ENCODE assay signal across 28 cellular contexts in genomic region chr6:90193359-90193758, GRCh38.
DNase-seq lines count a peak whose midpoint lies in the region; ATAC-seq and TF ChIP-seq lines count a peak whose summit lies in the region.
"Had no signal": no experiment of that assay in that cellular context is flagged by ENCODE, and none has a peak within 500 bp of the region (broad histone marks: within the 10 kb centered on the region; RNA-seq: fewer than 3 reads in every experiment).

No MANE protein-coding gene starts in this region.

- H3K4me1 ChIP-seq in CD8-positive, alpha-beta T cell (ENCODE audit: insufficient read depth, low read length): peaks cover 79% of the 10 kb centered on the region
- H3K4me1 ChIP-seq: A549 had no signal

- POLR2A ChIA-PET in CD8-positive, alpha-beta T cell (lab: Charles Lee): no interaction called here

- no peaks in the 10 kb centered on the region for H3K27me3 ChIP-seq in CD8-positive, alpha-beta T cell (ENCODE audit: insufficient read depth, low read length)

- H3K27me3 Mint-ChIP-seq in activated CD4-positive, alpha-beta T cell treated with anti-CD3 and anti-CD28 coated beads, Interleukin-2, amount 10 ng/mL, durations not matched to agents 24 days and 14 days: no peaks in the 10 kb centered on the region
- H3K27me3 Mint-ChIP-seq in CD8-positive, alpha-beta T cell (ENCODE audit: low read depth): no peaks in the 10 kb centered on the region
- peaks cover 2% of the 10 kb centered on the region for H3K27me3 Mint-ChIP-seq in activated T-helper 1 cell treated with anti-CD3 and anti-CD28 coated beads, Interleukin-12 subunit alpha, Interleukin-12 subunit beta, Interleukin-2, Interleukin-4 antibody, amounts not matched to agents 30 ng/mL and 10 ng/mL and 1 ng/mL, durations not matched to agents 14 hours and 24 hours and 36 hours (ENCODE audit: insufficient read depth)
- H3K27me3 Mint-ChIP-seq in naive B cell: no peaks in the 10 kb centered on the region
- H3K27me3 Mint-ChIP-seq: activated T-helper 17 cell treated with anti-CD3 and anti-CD28 coated beads, Interleukin-2, amount 50 U/mL, for 72 hours; type B pancreatic cell had no signal

- no peaks in the 10 kb centered on the region for H3K9me3 ChIP-seq in CD8-positive, alpha-beta T cell (ENCODE audit: low read length)
- H3K9me3 ChIP-seq: left ventricle myocardium inferior had no signal

- CTCF ChIA-PET in CD8-positive, alpha-beta T cell (lab: Charles Lee): interaction anchor here (1.3 to 1.6 kb wide), 2 partner anchors 18 to 80 kb away, joined by 3 to 4 read pairs; no protein-coding TSS in a partner anchor

- H3K4me3 Mint-ChIP-seq in activated CD4-positive, alpha-beta T cell treated with anti-CD3 and anti-CD28 coated beads, Interleukin-2, amount 10 ng/mL, durations not matched to agents 24 days and 14 days: peak overlapping the region; percentile 66
- peak overlapping the region; percentile 33 for H3K4me3 Mint-ChIP-seq in CD8-positive, alpha-beta T cell
- peak overlapping the region; percentile 47 for H3K4me3 Mint-ChIP-seq in activated T-helper 1 cell treated with anti-CD3 and anti-CD28 coated beads, Interleukin-12 subunit alpha, Interleukin-12 subunit beta, Interleukin-2, Interleukin-4 antibody, amounts not matched to agents 30 ng/mL and 10 ng/mL and 1 ng/mL, durations not matched to agents 14 hours and 24 hours and 36 hours
- peak overlapping the region in 4 of 8 donors; percentile 8 to 69 (median 40) for H3K4me3 Mint-ChIP-seq in naive B cell
- H3K4me3 Mint-ChIP-seq: activated T-helper 17 cell treated with anti-CD3 and anti-CD28 coated beads, Interleukin-2, amount 50 U/mL, for 72 hours; natural killer cell treated with Interleukin-12 subunit alpha and Interleukin-12 subunit beta and Interleukin-15 and Interleukin-18, amount 100 ng/mL, for 72 hours; type B pancreatic cell had no signal

- no peak for TF ChIP-seq CTCF in CD8-positive, alpha-beta T cell (IDR thresholded peaks at IDR 0.05)

- H3K27ac ChIP-seq in CD8-positive, alpha-beta T cell (ENCODE audit: low read depth, low read length): no peak overlapping the region
- H3K27ac ChIP-seq: A549, left ventricle myocardium inferior, PC-9 had no signal

- peaks cover 8% of the 10 kb centered on the region for H3K36me3 ChIP-seq in CD8-positive, alpha-beta T cell (ENCODE audit: insufficient read depth, low read length)
- H3K36me3 ChIP-seq: left ventricle myocardium inferior had no signal

- peak; percentile 67 for DNase-seq in activated CD4-positive, alpha-beta T cell treated with anti-CD3 and anti-CD28 coated beads, Interleukin-2, amount 10 ng/mL, durations not matched to agents 24 days and 14 days
- DNase-seq in activated CD4-positive, alpha-beta T cell treated with anti-CD3 and anti-CD28 coated beads, Interleukin-2, amount 50 U/mL, for 4 hours: no peak
- DNase-seq in CD8-positive, alpha-beta T cell: peak in 1 of 7 experiments; percentile 29
- DNase-seq in activated T-helper 1 cell treated with anti-CD3 and anti-CD28 coated beads, Interleukin-12 subunit alpha, Interleukin-12 subunit beta, Interleukin-2, Interleukin-4 antibody, amounts not matched to agents 30 ng/mL and 10 ng/mL and 1 ng/mL, durations not matched to agents 14 hours and 24 hours and 36 hours (ENCODE audit: low spot score): no peak
- DNase-seq in naive B cell (no peak), ecto neural progenitor cell (ENCODE audit: low spot score) (no peak), pons (ENCODE audit: low spot score) (no peak)
- no peak for DNase-seq in activated effector memory CD4-positive, alpha-beta T cell treated with Interleukin-2 at 50 U/mL for 16 hours
- DNase-seq: amygdala; DMS153; effector CD4-positive, alpha-beta T cell; GOT3; islet precursor cell; left ventricle myocardium inferior; midbrain; NCI-H1694; NK-92 treated with Interleukin-12 subunit alpha and Interleukin-12 subunit beta, amount 100 ng/mL, for 24 hours; PC-9; retina; Right ventricle myocardium superior; stimulated activated CD4-positive, alpha-beta T cell treated with anti-CD3 and anti-CD28 coated beads, Interleukin-1b, Interleukin-23, amount 100 ng/mL, for 48 hours; stimulated activated CD8-positive, alpha-beta memory T cell treated with anti-CD3 and anti-CD28 coated beads, Interleukin-4, amount 100 ng/mL, for 48 hours; substantia nigra had no signal

- H3K36me3 Mint-ChIP-seq in activated CD4-positive, alpha-beta T cell treated with anti-CD3 and anti-CD28 coated beads, Interleukin-2, amount 10 ng/mL, durations not matched to agents 24 days and 14 days (ENCODE audit: low read depth): peaks cover 36% of the 10 kb centered on the region
- peaks cover 28% of the 10 kb centered on the region for H3K36me3 Mint-ChIP-seq in CD8-positive, alpha-beta T cell
- H3K36me3 Mint-ChIP-seq in activated T-helper 1 cell treated with anti-CD3 and anti-CD28 coated beads, Interleukin-12 subunit alpha, Interleukin-12 subunit beta, Interleukin-2, Interleukin-4 antibody, amounts not matched to agents 30 ng/mL and 10 ng/mL and 1 ng/mL, durations not matched to agents 14 hours and 24 hours and 36 hours (ENCODE audit: low read depth): peaks cover 33% of the 10 kb centered on the region
- peaks cover 29 to 38% of the 10 kb centered on the region in 2 donors for H3K36me3 Mint-ChIP-seq in naive B cell

- intact Hi-C loops in activated CD4-positive, alpha-beta T cell treated with anti-CD3 and anti-CD28 coated beads, Interleukin-2, amount 10 ng/mL, durations not matched to agents 24 days and 14 days (cut with micrococcal nuclease): loop anchor here (5.0 to 10.0 kb wide), 4 partner anchors 39 to 391 kb away; partner anchors contain the start of gene MAP3K7
- intact Hi-C loops in CD8-positive, alpha-beta T cell (cut with DNase I, micrococcal nuclease): loop anchor here in 1 of 2 experiments (5.0 kb wide), 1 partner anchor 39 kb away; no protein-coding TSS in a partner anchor
- intact Hi-C loops in activated T-helper 1 cell treated with anti-CD3 and anti-CD28 coated beads, Interleukin-12 subunit alpha, Interleukin-12 subunit beta, Interleukin-2, Interleukin-4 antibody, amounts not matched to agents 30 ng/mL and 10 ng/mL and 1 ng/mL, durations not matched to agents 14 hours and 24 hours and 36 hours (cut with micrococcal nuclease): loop anchor here (5.0 kb wide), 2 partner anchors 226 to 284 kb away; no protein-coding TSS in a partner anchor

- no peak overlapping the region for H3K4me3 ChIP-seq in CD8-positive, alpha-beta T cell (ENCODE audit: low read depth, low read length)
- H3K4me3 ChIP-seq: A549, left ventricle myocardium inferior, PC-9, smooth muscle cell had no signal

- peak overlapping the region; percentile 68 for H3K27ac Mint-ChIP-seq in activated CD4-positive, alpha-beta T cell treated with anti-CD3 and anti-CD28 coated beads, Interleukin-2, amount 10 ng/mL, durations not matched to agents 24 days and 14 days
- H3K27ac Mint-ChIP-seq in CD8-positive, alpha-beta T cell: peak overlapping the region; percentile 92
- H3K27ac Mint-ChIP-seq in activated T-helper 1 cell treated with anti-CD3 and anti-CD28 coated beads, Interleukin-12 subunit alpha, Interleukin-12 subunit beta, Interleukin-2, Interleukin-4 antibody, amounts not matched to agents 30 ng/mL and 10 ng/mL and 1 ng/mL, durations not matched to agents 14 hours and 24 hours and 36 hours: no peak overlapping the region
- H3K27ac Mint-ChIP-seq in naive B cell: peak overlapping the region in 5 of 6 donors; percentile 16 to 88 (median 60)
- H3K27ac Mint-ChIP-seq: activated T-helper 17 cell treated with anti-CD3 and anti-CD28 coated beads, Interleukin-2, amount 50 U/mL, for 72 hours; natural killer cell treated with Interleukin-12 subunit alpha and Interleukin-12 subunit beta and Interleukin-15 and Interleukin-18, amount 100 ng/mL, for 72 hours; type B pancreatic cell had no signal

- H3K9me3 Mint-ChIP-seq in activated CD4-positive, alpha-beta T cell treated with anti-CD3 and anti-CD28 coated beads, Interleukin-2, amount 10 ng/mL, durations not matched to agents 24 days and 14 days: peaks cover 5% of the 10 kb centered on the region
- peaks cover 3% of the 10 kb centered on the region for H3K9me3 Mint-ChIP-seq in CD8-positive, alpha-beta T cell
- peaks cover 4% of the 10 kb centered on the region for H3K9me3 Mint-ChIP-seq in activated T-helper 1 cell treated with anti-CD3 and anti-CD28 coated beads, Interleukin-12 subunit alpha, Interleukin-12 subunit beta, Interleukin-2, Interleukin-4 antibody, amounts not matched to agents 30 ng/mL and 10 ng/mL and 1 ng/mL, durations not matched to agents 14 hours and 24 hours and 36 hours
- H3K9me3 Mint-ChIP-seq in naive B cell: peaks cover 2 to 12% (median 7%) of the 10 kb centered on the region in 7 donors
- H3K9me3 Mint-ChIP-seq: natural killer cell treated with Interleukin-12 subunit alpha and Interleukin-12 subunit beta and Interleukin-15 and Interleukin-18, amount 100 ng/mL, for 72 hours had no signal

- peak; percentile 54 for ATAC-seq in CD8-positive, alpha-beta T cell
- ATAC-seq in naive B cell (ENCODE audit: low read depth in 2 of 2): no peak
- ATAC-seq: A549; activated T-helper 17 cell treated with anti-CD3 and anti-CD28 coated beads, Interleukin-2, amount 50 U/mL, for 72 hours; natural killer cell treated with Interleukin-12 subunit alpha and Interleukin-12 subunit beta and Interleukin-15 and Interleukin-18, amount 100 ng/mL, for 72 hours had no signal

- peaks cover 51% of the 10 kb centered on the region for H3K4me1 Mint-ChIP-seq in activated CD4-positive, alpha-beta T cell treated with anti-CD3 and anti-CD28 coated beads, Interleukin-2, amount 10 ng/mL, durations not matched to agents 24 days and 14 days
- peaks cover 75% of the 10 kb centered on the region for H3K4me1 Mint-ChIP-seq in CD8-positive, alpha-beta T cell (ENCODE audit: low read depth)
- peaks cover 57% of the 10 kb centered on the region for H3K4me1 Mint-ChIP-seq in activated T-helper 1 cell treated with anti-CD3 and anti-CD28 coated beads, Interleukin-12 subunit alpha, Interleukin-12 subunit beta, Interleukin-2, Interleukin-4 antibody, amounts not matched to agents 30 ng/mL and 10 ng/mL and 1 ng/mL, durations not matched to agents 14 hours and 24 hours and 36 hours (ENCODE audit: low read depth)
- peaks cover 51 to 88% (median 57%) of the 10 kb centered on the region in 3 donors for H3K4me1 Mint-ChIP-seq in naive B cell
